Comparison of ENCODE assay signal across 18 cellular contexts in genomic region chr2:205868054-205868453, GRCh38.
"Had no signal": no experiment of that assay in that cellular context is flagged by ENCODE, and none has a peak within 500 bp of the region (broad histone marks: within the 10 kb centered on the region; RNA-seq: fewer than 3 reads in every experiment).

No MANE protein-coding gene starts in this region.

- DNase-seq: activated CD4-positive, CD25-positive, alpha-beta regulatory T cell; activated CD8-positive, alpha-beta memory T cell treated with anti-CD3 and anti-CD28 coated beads, Interleukin-2, amount 50 U/mL, for 4 hours; activated T-cell treated with anti-CD3 and anti-CD28 coated beads, Interleukin-2, amount 50 U/mL, for 1 hour; cortex of kidney; heart left ventricle; nucleus accumbens; pancreas; sigmoid colon; small intestine; stomach; thyroid gland; upper lobe of right lung had no signal

- H3K27ac Mint-ChIP-seq: activated naive CD8-positive, alpha-beta T cell; activated T-helper 2 cell treated with anti-CD3 and anti-CD28 coated beads, Interferon-gamma antibody, Interleukin-2, Interleukin-4, amounts not matched to agents 10 μg/mL and 5 μg/mL and 100 μg/mL, durations not matched to agents 14 hours and 24 hours and 36 hours; mesothelial cell of epicardium; stimulated activated effector memory CD8-positive, alpha-beta T cell treated with anti-CD3 and anti-CD28 coated beads, Interleukin-12 subunit alpha, Interleukin-12 subunit beta, amount 100 ng/mL, for 72 hours had no signal

- H3K9me3 Mint-ChIP-seq: activated T-helper 2 cell treated with anti-CD3 and anti-CD28 coated beads, Interferon-gamma antibody, Interleukin-2, Interleukin-4, amounts not matched to agents 10 μg/mL and 5 μg/mL and 100 μg/mL, durations not matched to agents 14 hours and 24 hours and 36 hours; stimulated activated effector memory CD8-positive, alpha-beta T cell treated with anti-CD3 and anti-CD28 coated beads, Interleukin-12 subunit alpha, Interleukin-12 subunit beta, amount 100 ng/mL, for 72 hours had no signal

- H3K36me3 Mint-ChIP-seq: activated naive CD8-positive, alpha-beta T cell; mesothelial cell of epicardium; naive thymus-derived CD4-positive, alpha-beta T cell; stimulated activated effector memory CD8-positive, alpha-beta T cell treated with anti-CD3 and anti-CD28 coated beads, Interleukin-12 subunit alpha, Interleukin-12 subunit beta, amount 100 ng/mL, for 72 hours had no signal

- H3K4me3 Mint-ChIP-seq: activated naive CD8-positive, alpha-beta T cell; mesothelial cell of epicardium; neural crest cell; stimulated activated effector memory CD8-positive, alpha-beta T cell treated with anti-CD3 and anti-CD28 coated beads, Interleukin-12 subunit alpha, Interleukin-12 subunit beta, amount 100 ng/mL, for 72 hours had no signal
